3 cellular contexts compared by ENCODE assay signal in the genomic region with DNA sequence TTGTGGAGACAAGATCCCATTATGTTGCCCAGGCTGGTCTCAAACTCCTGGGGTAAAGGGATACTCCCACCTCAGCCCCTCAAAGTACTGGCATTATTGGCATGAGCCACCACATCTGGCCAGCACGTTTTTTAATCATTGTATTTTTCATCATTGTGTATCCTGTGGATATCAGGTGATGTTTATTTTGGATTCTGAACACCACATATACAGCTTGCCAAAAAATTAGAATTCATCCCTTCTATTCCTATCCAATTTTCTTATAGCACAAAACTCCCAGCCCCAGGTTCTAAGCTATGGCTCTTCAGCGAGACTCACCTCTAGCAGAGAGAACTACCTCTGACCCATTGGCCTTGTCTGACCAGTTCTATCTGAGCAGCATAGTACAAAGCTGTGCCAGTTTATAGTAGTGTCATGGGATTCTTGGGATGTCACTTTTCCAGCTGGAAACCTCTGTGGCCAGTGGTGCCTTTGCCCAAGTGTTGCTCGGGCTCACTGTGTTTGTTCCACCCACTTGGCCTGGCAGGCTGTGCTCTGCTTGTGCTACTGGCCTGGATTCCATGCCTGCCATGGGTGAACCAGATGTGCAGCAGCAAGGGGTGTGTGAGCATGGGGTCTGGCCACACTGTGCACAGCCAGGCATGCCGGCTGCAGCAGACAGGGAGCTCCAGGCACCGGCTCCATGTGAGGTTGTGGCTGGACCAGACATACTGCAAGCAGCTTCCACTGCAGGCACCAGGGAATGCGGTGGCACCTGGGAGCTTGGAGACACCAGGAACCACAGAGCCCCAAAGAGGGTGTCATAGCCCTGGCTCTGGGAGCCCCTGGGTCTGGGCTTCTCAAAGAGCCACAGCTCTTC.
TF ChIP-seq lines count a peak whose summit lies in the region.

No MANE protein-coding gene starts in this region.

TF ChIP-seq in liver, 16 proteins besides CTCF, POLR2A, EP300 and RAD21:
- TF ChIP-seq NR2F2 (IDR thresholded peaks at IDR 0.05), result no peak
- TF ChIP-seq FOXA2 (IDR thresholded peaks at IDR 0.05), result no peak
- no peak for TF ChIP-seq YY1 (IDR thresholded peaks at IDR 0.05)
- TF ChIP-seq, protein P1, sequence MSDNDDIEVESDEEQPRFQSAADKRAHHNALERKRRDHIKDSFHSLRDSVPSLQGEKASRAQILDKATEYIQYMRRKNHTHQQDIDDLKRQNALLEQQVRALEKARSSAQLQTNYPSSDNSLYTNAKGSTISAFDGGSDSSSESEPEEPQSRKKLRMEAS (IDR thresholded peaks at IDR 0.05), result no peak
- TF ChIP-seq HNF4G (IDR thresholded peaks at IDR 0.05), result no peak
- TF ChIP-seq, protein P2, sequence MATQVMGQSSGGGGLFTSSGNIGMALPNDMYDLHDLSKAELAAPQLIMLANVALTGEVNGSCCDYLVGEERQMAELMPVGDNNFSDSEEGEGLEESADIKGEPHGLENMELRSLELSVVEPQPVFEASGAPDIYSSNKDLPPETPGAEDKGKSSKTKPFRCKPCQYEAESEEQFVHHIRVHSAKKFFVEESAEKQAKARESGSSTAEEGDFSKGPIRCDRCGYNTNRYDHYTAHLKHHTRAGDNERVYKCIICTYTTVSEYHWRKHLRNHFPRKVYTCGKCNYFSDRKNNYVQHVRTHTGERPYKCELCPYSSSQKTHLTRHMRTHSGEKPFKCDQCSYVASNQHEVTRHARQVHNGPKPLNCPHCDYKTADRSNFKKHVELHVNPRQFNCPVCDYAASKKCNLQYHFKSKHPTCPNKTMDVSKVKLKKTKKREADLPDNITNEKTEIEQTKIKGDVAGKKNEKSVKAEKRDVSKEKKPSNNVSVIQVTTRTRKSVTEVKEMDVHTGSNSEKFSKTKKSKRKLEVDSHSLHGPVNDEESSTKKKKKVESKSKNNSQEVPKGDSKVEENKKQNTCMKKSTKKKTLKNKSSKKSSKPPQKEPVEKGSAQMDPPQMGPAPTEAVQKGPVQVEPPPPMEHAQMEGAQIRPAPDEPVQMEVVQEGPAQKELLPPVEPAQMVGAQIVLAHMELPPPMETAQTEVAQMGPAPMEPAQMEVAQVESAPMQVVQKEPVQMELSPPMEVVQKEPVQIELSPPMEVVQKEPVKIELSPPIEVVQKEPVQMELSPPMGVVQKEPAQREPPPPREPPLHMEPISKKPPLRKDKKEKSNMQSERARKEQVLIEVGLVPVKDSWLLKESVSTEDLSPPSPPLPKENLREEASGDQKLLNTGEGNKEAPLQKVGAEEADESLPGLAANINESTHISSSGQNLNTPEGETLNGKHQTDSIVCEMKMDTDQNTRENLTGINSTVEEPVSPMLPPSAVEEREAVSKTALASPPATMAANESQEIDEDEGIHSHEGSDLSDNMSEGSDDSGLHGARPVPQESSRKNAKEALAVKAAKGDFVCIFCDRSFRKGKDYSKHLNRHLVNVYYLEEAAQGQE (IDR thresholded peaks at IDR 0.05), result no peak
- TF ChIP-seq EGR1 (IDR thresholded peaks at IDR 0.05; ENCODE audit: low read depth in 2 of 2), result no peak
- TF ChIP-seq, protein P3, sequence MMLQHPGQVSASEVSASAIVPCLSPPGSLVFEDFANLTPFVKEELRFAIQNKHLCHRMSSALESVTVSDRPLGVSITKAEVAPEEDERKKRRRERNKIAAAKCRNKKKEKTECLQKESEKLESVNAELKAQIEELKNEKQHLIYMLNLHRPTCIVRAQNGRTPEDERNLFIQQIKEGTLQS (IDR thresholded peaks at IDR 0.05), result no peak
- TF ChIP-seq TAF1 (conservative IDR thresholded peaks at IDR 0.05), result no peak
- TF ChIP-seq HNF4A (conservative IDR thresholded peaks at IDR 0.05), result peak; percentile 9 to 36
- TF ChIP-seq RXRA (IDR thresholded peaks at IDR 0.05), result peak; percentile 57 to 58
- TF ChIP-seq GABPA (IDR thresholded peaks at IDR 0.05 in 1 of 2, conservative IDR thresholded peaks at IDR 0.05 in 1 of 2), result no peak
- TF ChIP-seq SP1 (IDR thresholded peaks at IDR 0.05), result peak; percentile 17
- no peak for TF ChIP-seq FOXA1 (IDR thresholded peaks at IDR 0.05)

TF ChIP-seq in HepG2, 621 proteins besides CTCF, POLR2A, EP300 and RAD21:
- TF ChIP-seq ZNF441 (CRISPR knock-in tag; IDR thresholded peaks at IDR 0.05; ENCODE audit: borderline replicate concordance), result no peak
- no peak for TF ChIP-seq ZC3H13 (CRISPR knock-in tag; IDR thresholded peaks at IDR 0.05)
- no peak for TF ChIP-seq SMAD3 (CRISPR knock-in tag; IDR thresholded peaks at IDR 0.05)
- TF ChIP-seq ZSCAN21 (CRISPR knock-in tag; IDR thresholded peaks at IDR 0.05; ENCODE audit: borderline replicate concordance), result no peak
- TF ChIP-seq, protein P4, sequence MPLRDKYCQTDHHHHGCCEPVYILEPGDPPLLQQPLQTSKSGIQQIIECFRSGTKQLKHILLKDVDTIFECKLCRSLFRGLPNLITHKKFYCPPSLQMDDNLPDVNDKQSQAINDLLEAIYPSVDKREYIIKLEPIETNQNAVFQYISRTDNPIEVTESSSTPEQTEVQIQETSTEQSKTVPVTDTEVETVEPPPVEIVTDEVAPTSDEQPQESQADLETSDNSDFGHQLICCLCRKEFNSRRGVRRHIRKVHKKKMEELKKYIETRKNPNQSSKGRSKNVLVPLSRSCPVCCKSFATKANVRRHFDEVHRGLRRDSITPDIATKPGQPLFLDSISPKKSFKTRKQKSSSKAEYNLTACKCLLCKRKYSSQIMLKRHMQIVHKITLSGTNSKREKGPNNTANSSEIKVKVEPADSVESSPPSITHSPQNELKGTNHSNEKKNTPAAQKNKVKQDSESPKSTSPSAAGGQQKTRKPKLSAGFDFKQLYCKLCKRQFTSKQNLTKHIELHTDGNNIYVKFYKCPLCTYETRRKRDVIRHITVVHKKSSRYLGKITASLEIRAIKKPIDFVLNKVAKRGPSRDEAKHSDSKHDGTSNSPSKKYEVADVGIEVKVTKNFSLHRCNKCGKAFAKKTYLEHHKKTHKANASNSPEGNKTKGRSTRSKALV (CRISPR knock-in tag; IDR thresholded peaks at IDR 0.05), result no peak
- TF ChIP-seq ARNTL (CRISPR knock-in tag; IDR thresholded peaks at IDR 0.05), result no peak
- TF ChIP-seq ZNF619 (CRISPR knock-in tag; IDR thresholded peaks at IDR 0.05), result no peak
- TF ChIP-seq NFE2L1 (CRISPR knock-in tag; IDR thresholded peaks at IDR 0.05; ENCODE audit: borderline replicate concordance), result no peak

TF ChIP-seq in WTC11, 78 proteins besides CTCF, POLR2A, EP300 and RAD21:
- TF ChIP-seq FOXP1 (CRISPR knock-in tag; IDR thresholded peaks at IDR 0.05; ENCODE audit: borderline replicate concordance) (no peak), ZBTB21 (CRISPR knock-in tag; IDR thresholded peaks at IDR 0.05; ENCODE audit: borderline replicate concordance) (no peak), ZNF219 (CRISPR knock-in tag; IDR thresholded peaks at IDR 0.05; ENCODE audit: borderline replicate concordance) (no peak), GABPB1 (CRISPR knock-in tag; IDR thresholded peaks at IDR 0.05) (no peak), ATF6 (CRISPR knock-in tag; IDR thresholded peaks at IDR 0.05) (no peak), ZNF396 (CRISPR knock-in tag; IDR thresholded peaks at IDR 0.05; ENCODE audit: borderline replicate concordance) (no peak)
